In genomic region chr11:65013692-65014145, GRCh38 we compare ENCODE assay signal across 8 cellular contexts. TPM values are rescaled to one million over a fixed set of nuclear protein-coding genes. Genes with fewer than 3 reads are reported as not detected.
DNase-seq lines count a peak whose midpoint lies in the region; ATAC-seq, FAIRE-seq and TF ChIP-seq lines count a peak whose summit lies in the region.

No MANE protein-coding gene starts in this region.

- peaks cover 8% of the 10 kb centered on the region for H3K79me2 ChIP-seq in keratinocyte (ENCODE audit: control insufficient read depth, insufficient read depth, low read length)

- peaks cover 8% of the 10 kb centered on the region for H3K4me1 ChIP-seq in keratinocyte (ENCODE audit: control insufficient read depth, extremely low read depth, insufficient read depth, low read length)

- H3K27me3 ChIP-seq in WERI-Rb-1 (ENCODE audit: insufficient read depth, low read depth, severe bottlenecking) (no peaks in the 10 kb centered on the region), keratinocyte (ENCODE audit: control insufficient read depth, extremely low read depth, insufficient read depth, low read length) (no peaks in the 10 kb centered on the region)

- dilution Hi-C loops in keratinocyte (cut with MboI; ENCODE audit: extremely low pct_ligation_motif_present, low sequenced_read_pairs) = no loop called here

- no peaks in the 10 kb centered on the region for H4K20me1 ChIP-seq in keratinocyte (ENCODE audit: control insufficient read depth, extremely low read depth, insufficient read depth, low read length)

- H3K27ac ChIP-seq in WERI-Rb-1 (peak overlapping the region; percentile 94), keratinocyte (ENCODE audit: control insufficient read depth, insufficient read depth, low read length) (peak overlapping the region; percentile 86)

- H3K36me3 ChIP-seq in WERI-Rb-1 = peaks cover 10% of the 10 kb centered on the region
- peaks cover 6 to 15% of the 10 kb centered on the region in 2 experiments for H3K36me3 ChIP-seq in keratinocyte (ENCODE audit: control insufficient read depth in 2 of 2, extremely low read depth in 1 of 2, insufficient read depth in 2 of 2, low read length in 2 of 2)

- peak; percentile 87 for DNase-seq in NCI-H2196 (lab: John Stamatoyannopoulos, UW; ENCODE audit: unreplicated experiment)
- DNase-seq in NCI-H2196 treated with DMSO at 0.1 percent for 48 hours (lab: John Stamatoyannopoulos, UW; ENCODE audit: unreplicated experiment) = no peak
- peak; percentile 92 for DNase-seq in NCI-H146 (lab: John Stamatoyannopoulos, UW)
- peak; percentile 96 for DNase-seq in WERI-Rb-1
- DNase-seq in central memory CD4-positive, alpha-beta T cell = peak; percentile 89
- DNase-seq in keratinocyte (ENCODE audit: low read depth, low spot score) = peak; percentile 40
- peak in 2 of 3 donors; percentile 76 to 84 for DNase-seq in stimulated activated CD4-positive, alpha-beta T cell treated with anti-CD3 and anti-CD28 coated beads, Interleukin-12 subunit alpha, Interleukin-12 subunit beta, amount 100 ng/mL, for 48 hours (ENCODE audit: low read depth in 2 of 3, low spot score in 1 of 3)

- H3K4me3 ChIP-seq in WERI-Rb-1 (ENCODE audit: low read depth, low read length) (peak overlapping the region; percentile 61), keratinocyte (ENCODE audit: control insufficient read depth in 2 of 3, extremely low read depth in 1 of 3, insufficient read depth in 2 of 3, low read depth in 1 of 3, low read length in 3 of 3) (peak overlapping the region; percentile 70 to 77 (median 75))

- TF ChIP-seq CTCF in WERI-Rb-1 (IDR thresholded peaks at IDR 0.05; ENCODE audit: low read depth, low read length) (peak; percentile 54; the same call in 1 of the 2 replicates), keratinocyte (optimal IDR thresholded peaks at IDR 0.05 in 1 of 3, IDR thresholded peaks at IDR 0.05 in 1 of 3, conservative IDR thresholded peaks at IDR 0.05 in 1 of 3; ENCODE audit: extremely low read depth in 1 of 3, insufficient read depth in 2 of 3, low read length in 3 of 3) (peak in 1 of 3 experiments; percentile 66)

- peak overlapping the region; percentile 85 for H3K4me2 ChIP-seq in keratinocyte (ENCODE audit: control insufficient read depth, extremely low read depth, insufficient read depth, low read depth, low read length)

- no peak for FAIRE-seq in keratinocyte (lab: Jason Lieb, UNC)

- peak; percentile 77 for ATAC-seq in HG02852 (IDR thresholded peaks at IDR 0.05; ENCODE audit: unreplicated experiment)

- H3K9ac ChIP-seq in keratinocyte (ENCODE audit: control insufficient read depth, extremely low read depth, insufficient read depth, low read length) = peak overlapping the region; percentile 87

- no peaks in the 10 kb centered on the region for H3K9me1 ChIP-seq in keratinocyte (ENCODE audit: control insufficient read depth, extremely low read depth, insufficient read depth, low read length)

- peak overlapping the region; percentile 89 for H2AFZ ChIP-seq in keratinocyte (ENCODE audit: control insufficient read depth, low read length)

- H3K9me3 ChIP-seq in WERI-Rb-1 (ENCODE audit: severe bottlenecking) (no peaks in the 10 kb centered on the region), keratinocyte (ENCODE audit: control insufficient read depth, low read depth, low read length) (no peaks in the 10 kb centered on the region)

RNA-seq across cellular contexts. Expression of gene ARL2, which starts 0.2 kb away (rescaled TPM):
- 77.8 to 89.0 TPM (median 77.8 TPM) in 3 replicates for polyA plus RNA-seq in keratinocyte
- polyA plus RNA-seq in keratinocyte (2011; ENCODE audit: low read depth) = 15.0 TPM
- 49.1 and 82.3 TPM in 2 replicates for polyA plus RNA-seq in keratinocyte (2011; cell fraction: cytosol; rRNA removed)
- polyA plus RNA-seq in keratinocyte (2011; cell fraction: nucleus; rRNA removed) = 23.1 and 27.0 TPM in 2 replicates
- polyA plus RNA-seq in keratinocyte (2012; ENCODE audit: low replicate concordance) = 70.9 and 92.3 TPM in 2 replicates
- 17.5 to 33.4 TPM (median 25.2 TPM) in 3 replicates for polyA minus RNA-seq in keratinocyte
- 103 TPM for polyA minus RNA-seq in keratinocyte (2011; cell fraction: cytosol; rRNA and poly(A)+ RNA removed)
- polyA minus RNA-seq in keratinocyte (2011; cell fraction: nucleus; rRNA and poly(A)+ RNA removed) = 9.1 and 12.0 TPM in 2 replicates

RNA-seq across cellular contexts. Expression of gene SNX15, which starts 13.5 kb away (rescaled TPM):
- 1.8 to 11.2 TPM (median 8.3 TPM) in 3 replicates for polyA plus RNA-seq in keratinocyte
- polyA plus RNA-seq in keratinocyte (2011; ENCODE audit: low read depth) = 1.0 TPM
- 7.2 and 9.8 TPM in 2 replicates for polyA plus RNA-seq in keratinocyte (2011; cell fraction: cytosol; rRNA removed)
- 6.2 and 9.9 TPM in 2 replicates for polyA plus RNA-seq in keratinocyte (2011; cell fraction: nucleus; rRNA removed)
- polyA plus RNA-seq in keratinocyte (2012; ENCODE audit: low replicate concordance) = 8.9 and 13.0 TPM in 2 replicates
- polyA minus RNA-seq in keratinocyte = 3.9 to 8.8 TPM (median 5.0 TPM) in 3 replicates
- 6.1 TPM for polyA minus RNA-seq in keratinocyte (2011; cell fraction: cytosol; rRNA and poly(A)+ RNA removed)
- polyA minus RNA-seq in keratinocyte (2011; cell fraction: nucleus; rRNA and poly(A)+ RNA removed) = 1.5 and 4.3 TPM in 2 replicates

RNA-seq across cellular contexts. Expression of gene BATF2, which starts 16.9 kb away (rescaled TPM):
- 0.09 to 0.10 TPM (median 0.10 TPM) in 3 replicates for polyA plus RNA-seq in keratinocyte
- polyA plus RNA-seq in keratinocyte (2011; ENCODE audit: low read depth) = 0.29 TPM
- polyA plus RNA-seq in keratinocyte (2011; cell fraction: cytosol; rRNA removed) = 0.10 and 0.12 TPM in 2 replicates
- 0.11 and 0.25 TPM in 2 replicates for polyA plus RNA-seq in keratinocyte (2011; cell fraction: nucleus; rRNA removed)
- 0.16 and 0.73 TPM in 2 replicates for polyA plus RNA-seq in keratinocyte (2012; ENCODE audit: low replicate concordance)
- 0.29 to 0.49 TPM in 2 of 3 replicates, not detected in the other for polyA minus RNA-seq in keratinocyte
- polyA minus RNA-seq in keratinocyte (2011; cell fraction: cytosol; rRNA and poly(A)+ RNA removed) = not detected
- 0.53 TPM in 1 of 2 replicates, not detected in the other for polyA minus RNA-seq in keratinocyte (2011; cell fraction: nucleus; rRNA and poly(A)+ RNA removed)

RNA-seq across cellular contexts. Expression of gene SAC3D1, which starts 27.3 kb away (rescaled TPM):
- polyA plus RNA-seq in keratinocyte = 4.9 to 7.3 TPM (median 5.8 TPM) in 3 replicates
- 4.0 TPM for polyA plus RNA-seq in keratinocyte (2011; ENCODE audit: low read depth)
- polyA plus RNA-seq in keratinocyte (2011; cell fraction: cytosol; rRNA removed) = 4.0 and 12.4 TPM in 2 replicates
- 4.5 and 7.8 TPM in 2 replicates for polyA plus RNA-seq in keratinocyte (2011; cell fraction: nucleus; rRNA removed)
- 6.7 and 11.1 TPM in 2 replicates for polyA plus RNA-seq in keratinocyte (2012; ENCODE audit: low replicate concordance)
- 3.7 to 7.2 TPM (median 3.9 TPM) in 3 replicates for polyA minus RNA-seq in keratinocyte
- polyA minus RNA-seq in keratinocyte (2011; cell fraction: cytosol; rRNA and poly(A)+ RNA removed) = 15.7 TPM
- 1.7 and 3.0 TPM in 2 replicates for polyA minus RNA-seq in keratinocyte (2011; cell fraction: nucleus; rRNA and poly(A)+ RNA removed)

RNA-seq across cellular contexts. Expression of gene MAJIN, which starts 41.8 kb away (rescaled TPM):
- polyA plus RNA-seq in keratinocyte = 0.09 TPM in 1 of 3 replicates, not detected in the others
- polyA plus RNA-seq in keratinocyte (2011; ENCODE audit: low read depth) = not detected
- polyA plus RNA-seq in keratinocyte (2011; cell fraction: cytosol; rRNA removed) = not detected in 2 replicates
- not detected in 2 replicates for polyA plus RNA-seq in keratinocyte (2011; cell fraction: nucleus; rRNA removed)
- polyA plus RNA-seq in keratinocyte (2012; ENCODE audit: low replicate concordance) = 0.17 TPM in 1 of 2 replicates, not detected in the other
- not detected in 3 replicates for polyA minus RNA-seq in keratinocyte
- not detected for polyA minus RNA-seq in keratinocyte (2011; cell fraction: cytosol; rRNA and poly(A)+ RNA removed)
- polyA minus RNA-seq in keratinocyte (2011; cell fraction: nucleus; rRNA and poly(A)+ RNA removed) = not detected in 2 replicates
